In the genomic region with DNA sequence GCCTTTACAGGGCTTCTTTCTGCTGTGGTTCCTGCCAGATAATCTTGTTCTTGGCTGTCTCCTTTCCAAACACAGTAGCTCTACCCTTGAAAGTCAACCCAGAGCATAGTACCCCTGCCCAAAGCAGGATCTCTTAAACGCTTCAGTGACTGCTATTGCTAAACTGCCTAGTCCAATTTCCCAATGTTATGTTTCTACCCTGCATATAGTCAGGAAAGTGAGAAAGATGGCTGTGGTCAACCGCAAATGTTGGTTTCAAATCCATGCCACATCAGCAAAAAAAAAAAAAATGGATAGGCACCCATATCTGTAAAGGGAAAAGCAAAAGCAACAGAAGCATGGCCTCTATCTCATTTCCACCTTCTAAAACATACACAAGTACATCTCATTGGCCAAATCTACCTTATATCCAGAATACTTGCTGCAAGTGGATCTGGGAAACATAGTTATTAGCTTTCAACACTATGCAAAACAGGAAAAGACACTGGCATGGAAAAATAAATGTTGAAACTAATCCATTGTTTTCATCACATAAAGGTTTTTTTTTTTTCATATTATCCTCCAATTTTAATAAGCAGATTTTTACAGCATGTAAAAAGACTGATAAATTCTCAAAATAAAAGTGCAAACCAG, we compare ENCODE assay signal across 16 cellular contexts. TPM values are rescaled to one million over a fixed set of nuclear protein-coding genes. Genes with fewer than 3 reads are reported as not detected.
DNase-seq lines count a peak whose midpoint lies in the region; ATAC-seq and TF ChIP-seq lines count a peak whose summit lies in the region.
"Had no signal": no experiment of that assay in that cellular context is flagged by ENCODE, and none has a peak within 500 bp of the region (broad histone marks: within the 10 kb centered on the region; RNA-seq: fewer than 3 reads in every experiment).

No MANE protein-coding gene starts in this region.

- H3K23ac ChIP-seq in mesenchymal stem cell (ENCODE audit: low read length in 2 of 2): no peak overlapping the region

- H3K4me1 ChIP-seq in KMS-11 (ENCODE audit: low read depth, poor library complexity, severe bottlenecking) (peaks cover 32% of the 10 kb centered on the region), mesenchymal stem cell (ENCODE audit: control insufficient read depth, insufficient read depth, low read depth, low read length) (no peaks in the 10 kb centered on the region), adrenal gland (replicated peaks in 1 of 2) (peaks cover 0 to 11% of the 10 kb centered on the region in 2 donors)

- TF ChIP-seq POLR2A in adrenal gland (IDR thresholded peaks at IDR 0.05): no peak

- H2AK5ac ChIP-seq in mesenchymal stem cell (ENCODE audit: low read length, severe bottlenecking): no peak overlapping the region

- no peak for TF ChIP-seq CTCF in KMS-11 (conservative IDR thresholded peaks at IDR 0.05; ENCODE audit: low read depth, low read length)
- TF ChIP-seq CTCF in adrenal gland (IDR thresholded peaks at IDR 0.05): no peak

- H3K4me3 ChIP-seq in KMS-11 (IDR thresholded peaks at IDR 0.05; ENCODE audit: insufficient read depth, low read depth, low read length) (no peak overlapping the region), mesenchymal stem cell (ENCODE audit: insufficient read depth in 1 of 2, low read depth in 1 of 2, low read length in 2 of 2) (no peak overlapping the region), adrenal gland (no peak overlapping the region)
- H3K4me3 ChIP-seq: coronary artery, ovary, SJCRH30, spleen, stomach had no signal

- H3K9ac ChIP-seq in KMS-11: no peak overlapping the region
- H3K9ac ChIP-seq in mesenchymal stem cell (ENCODE audit: low read length): no peak overlapping the region

- H4K8ac ChIP-seq in mesenchymal stem cell (ENCODE audit: low read length): no peak overlapping the region

- peaks cover 11% of the 10 kb centered on the region for H3K79me1 ChIP-seq in mesenchymal stem cell (replicated peaks; ENCODE audit: low read length, poor library complexity, severe bottlenecking)

- DNase-seq in Daoy (ENCODE audit: low read depth): peak; percentile 50
- DNase-seq in SW480 (ENCODE audit: low spot score): peak; percentile 23
- peak; percentile 22 for DNase-seq in mesenchymal stem cell
- no peak for DNase-seq in adrenal gland
- no peak for DNase-seq in stimulated activated naive CD4-positive, alpha-beta T cell (lab: John Stamatoyannopoulos, UW)
- DNase-seq: activated CD8-positive, alpha-beta T cell treated with anti-CD3 and anti-CD28 coated beads for 36 hours; CD4-positive, CD25-positive, alpha-beta regulatory T cell; ovary; SJCRH30; spleen; stomach had no signal

- ATAC-seq in GM21526 (IDR thresholded peaks at IDR 0.05; ENCODE audit: low FRiP score, unreplicated experiment) (no peak), GM19035 (IDR thresholded peaks at IDR 0.05; ENCODE audit: unreplicated experiment) (no peak)
- ATAC-seq: activated CD8-positive, alpha-beta T cell treated with anti-CD3 and anti-CD28 coated beads for 36 hours; esophagus mucosa had no signal

- H3K18ac ChIP-seq in mesenchymal stem cell (ENCODE audit: low read depth in 1 of 2, low read length in 2 of 2): no peak overlapping the region

- no peak overlapping the region for H4K91ac ChIP-seq in mesenchymal stem cell (ENCODE audit: low read length)

- H3K9me3 ChIP-seq in mesenchymal stem cell (ENCODE audit: control insufficient read depth, low read length) (no peaks in the 10 kb centered on the region), adrenal gland (replicated peaks in 1 of 3) (no peaks in the 10 kb centered on the region)
- H3K9me3 ChIP-seq: ovary, SJCRH30, spleen, stomach had no signal

- H3K36me3 ChIP-seq in KMS-11 (ENCODE audit: insufficient read depth) (no peaks in the 10 kb centered on the region), mesenchymal stem cell (ENCODE audit: control insufficient read depth in 1 of 2, insufficient read depth in 2 of 2, low read depth in 1 of 2, low read length in 2 of 2) (no peaks in the 10 kb centered on the region), adrenal gland (replicated peaks in 1 of 2) (no peaks in the 10 kb centered on the region)
- H3K36me3 ChIP-seq: ovary, SJCRH30, stomach had no signal

- H3K4ac ChIP-seq in mesenchymal stem cell (ENCODE audit: low read depth in 1 of 2, low read length in 2 of 2): no peak overlapping the region

- H3K27me3 ChIP-seq in KMS-11 (ENCODE audit: insufficient read depth, low read depth): no peaks in the 10 kb centered on the region
- H3K27me3 ChIP-seq in mesenchymal stem cell (ENCODE audit: control insufficient read depth in 1 of 2, insufficient read depth in 1 of 2, low read length in 2 of 2): no peaks in the 10 kb centered on the region
- no peaks in the 10 kb centered on the region for H3K27me3 ChIP-seq in adrenal gland
- H3K27me3 ChIP-seq: ovary, SJCRH30, spleen, stomach had no signal

- 100% methylated on average over 2 of the region's 2 CpGs for WGBS in mesenchymal stem cell
- WGBS in adrenal gland, 4 donors: 81 to 91% (median 88%) methylated on average over 2 of the region's 2 CpGs

- no peak overlapping the region for H2BK12ac ChIP-seq in mesenchymal stem cell (ENCODE audit: low read length in 2 of 2)

- H3K27ac ChIP-seq in KMS-11 (no peak overlapping the region), mesenchymal stem cell (ENCODE audit: low read length, poor library complexity, severe bottlenecking) (no peak overlapping the region), adrenal gland (no peak overlapping the region)
- H3K27ac ChIP-seq: coronary artery, ovary, SJCRH30, stomach had no signal

- no peak overlapping the region for H2AFZ ChIP-seq in KMS-11 (ENCODE audit: low read depth)
- H2AFZ ChIP-seq in mesenchymal stem cell (ENCODE audit: low read depth, low read length): no peak overlapping the region

- H2BK15ac ChIP-seq in mesenchymal stem cell (ENCODE audit: low read depth, poor library complexity, severe bottlenecking): no peak overlapping the region

- H3K4me2 ChIP-seq in KMS-11 (peak overlapping the region; percentile 6; the same call in 1 of the 2 replicates), mesenchymal stem cell (ENCODE audit: low read length, poor library complexity, severe bottlenecking) (peak overlapping the region; percentile 7)

- intact Hi-C loops in adrenal gland (cut with DNase I): no loop called here

- no peak overlapping the region for H2BK5ac ChIP-seq in mesenchymal stem cell (ENCODE audit: low read depth, low read length, poor library complexity, severe bottlenecking)

- no peak overlapping the region for H3K14ac ChIP-seq in mesenchymal stem cell (ENCODE audit: low read length in 2 of 2)

- peaks cover 29% of the 10 kb centered on the region for H4K20me1 ChIP-seq in KMS-11 (ENCODE audit: insufficient read depth)

- no peak overlapping the region for H2BK120ac ChIP-seq in mesenchymal stem cell (ENCODE audit: low read depth, low read length)

- H3K79me2 ChIP-seq in KMS-11 (ENCODE audit: insufficient read depth, low read depth): peaks cover 66% of the 10 kb centered on the region

RNA-seq across cellular contexts. Expression of gene DNAJC1, which starts 59.8 kb away (rescaled TPM):
- 29.9 and 35.0 TPM in 2 replicates for total RNA-seq in Daoy (2014; rRNA removed; shearing (Covaris generic))
- polyA plus RNA-seq in mesenchymal stem cell (2013, experiment 1 of 2): 75.7 TPM
- 77.3 TPM for polyA plus RNA-seq in mesenchymal stem cell (2013, experiment 2 of 2)
- total RNA-seq in adrenal gland: 10 to 100 TPM; 26.4 to 84.4 (median 37.4) TPM
- 10 to 100 TPM; 11.0 to 46.4 (median 20.8) TPM for polyA plus RNA-seq in adrenal gland

Comparison
In these comparisons a context has a peak if more than half of its experiments do, and no peak if none do; other contexts are left out.
1. DNase-seq: peak in Daoy (single experiment), SW480 (single experiment) and mesenchymal stem cell (single experiment); none in adrenal gland (0 of 7) and stimulated activated naive CD4-positive, alpha-beta T cell (0 of 6).